8 cellular contexts compared by ENCODE assay signal in the genomic region with DNA sequence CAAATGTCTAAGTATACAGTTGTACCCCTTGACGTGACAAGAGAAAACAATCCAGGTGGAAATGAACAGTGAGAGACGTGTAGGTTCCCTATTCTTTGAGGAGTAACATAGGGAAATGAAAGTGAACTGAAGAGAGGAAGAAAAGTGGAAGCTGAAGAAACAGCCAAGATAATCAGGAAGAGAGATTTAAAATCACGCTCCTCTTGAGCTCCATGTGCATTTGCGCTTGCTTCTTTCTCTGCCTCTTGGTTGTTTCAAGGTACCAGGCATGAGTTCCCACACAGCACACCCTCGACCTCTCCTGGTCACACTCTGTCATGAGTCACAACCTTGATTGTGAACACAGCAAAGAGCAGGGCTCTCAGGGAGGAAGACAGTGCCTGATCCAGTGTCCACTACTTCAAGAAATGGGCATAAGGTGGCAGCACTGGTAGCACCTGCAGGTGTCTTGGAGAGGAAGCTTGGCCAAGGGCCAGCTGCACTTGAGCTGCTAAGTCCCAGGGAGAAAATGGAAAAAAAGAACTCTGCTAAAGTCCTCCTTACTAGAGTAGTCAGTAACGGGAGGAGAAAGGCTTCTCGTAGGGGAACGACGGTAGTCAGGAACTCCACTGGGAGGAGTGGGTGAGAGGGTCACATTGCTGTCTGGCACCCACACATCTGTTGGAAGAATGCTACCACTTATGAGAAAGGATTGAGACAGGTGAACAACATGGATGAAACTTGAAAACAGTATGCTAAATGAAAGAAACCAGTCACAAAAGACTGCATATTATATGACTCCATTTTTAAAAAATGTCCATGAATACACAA. TPM values are rescaled to one million over a fixed set of nuclear protein-coding genes. Genes with fewer than 3 reads are reported as not detected.
A peak's percentile ranks its signal among the peaks of the same experiment; 100 is the strongest.
DNase-seq lines count a peak whose midpoint lies in the region; ATAC-seq and TF ChIP-seq lines count a peak whose summit lies in the region.

No MANE protein-coding gene starts in this region.

- 4 to 17% methylated on average over 2 to 9 of the region's 9 CpGs for WGBS in gastroesophageal sphincter (ENCODE audit: low coverage in 1 of 2), 2 donors

- H3K27ac ChIP-seq in gastroesophageal sphincter: peak overlapping the region in 3 of 4 donors; percentile 15 to 32 (median 31)
- H3K27ac ChIP-seq in osteoblast (ENCODE audit: low read depth, low read length): no peak overlapping the region

- peak; percentile 49 for TF ChIP-seq POLR2A in Raji (IDR thresholded peaks at IDR 0.05; ENCODE audit: insufficient read depth, low read depth, low read length)
- TF ChIP-seq POLR2A in gastroesophageal sphincter (IDR thresholded peaks at IDR 0.05): no peak

- H4K20me1 ChIP-seq in osteoblast (ENCODE audit: insufficient read depth, low read length): no peaks in the 10 kb centered on the region

- TF ChIP-seq CTCF in gastroesophageal sphincter (IDR thresholded peaks at IDR 0.05) (peak; percentile 64 to 83 (median 82)), osteoblast (IDR thresholded peaks at IDR 0.05; ENCODE audit: extremely low read depth, low read depth, low read length) (peak; percentile 49)

- H3K79me2 ChIP-seq in osteoblast (ENCODE audit: insufficient read depth, low read length): no peaks in the 10 kb centered on the region

- H3K27me3 ChIP-seq in gastroesophageal sphincter: no peaks in the 10 kb centered on the region
- H3K27me3 ChIP-seq in osteoblast (ENCODE audit: insufficient read depth, low read length): no peaks in the 10 kb centered on the region

- no peaks in the 10 kb centered on the region for H3K9me3 ChIP-seq in gastroesophageal sphincter
- no peaks in the 10 kb centered on the region for H3K9me3 ChIP-seq in osteoblast (ENCODE audit: low read depth, low read length)

- no peak for TF ChIP-seq EP300 in gastroesophageal sphincter (IDR thresholded peaks at IDR 0.05)

- ATAC-seq in GM21576 (IDR thresholded peaks at IDR 0.05; ENCODE audit: unreplicated experiment) (peak; percentile 89), gastroesophageal sphincter (peak; percentile 96), GM18502 (IDR thresholded peaks at IDR 0.05; ENCODE audit: poor library complexity, unreplicated experiment) (no peak)

- DNase-seq in COR-L47 (lab: John Stamatoyannopoulos, UW) (peak; percentile 90), M059J (ENCODE audit: low read depth) (peak; percentile 94), osteoblast (ENCODE audit: insufficient read length, low spot score, missing footprints) (peak; percentile 76)
- peak; percentile 77 for DNase-seq in activated effector memory CD4-positive, alpha-beta T cell treated with anti-CD3 and anti-CD28 coated beads, Interleukin-2, amount 50 U/mL, for 16 hours

- H3K36me3 ChIP-seq in gastroesophageal sphincter (no peaks in the 10 kb centered on the region), osteoblast (ENCODE audit: insufficient read depth, low read length) (no peaks in the 10 kb centered on the region)

- H3K4me2 ChIP-seq in osteoblast (ENCODE audit: insufficient read depth, low read length): peak overlapping the region; percentile 84

- H2AFZ ChIP-seq in osteoblast (ENCODE audit: low read length): peak overlapping the region; percentile 88

- H3K4me1 ChIP-seq in gastroesophageal sphincter: peaks cover 0 to 15% (median 5%) of the 10 kb centered on the region in 3 donors
- H3K4me1 ChIP-seq in osteoblast (ENCODE audit: insufficient read depth, low read length): peaks cover 13% of the 10 kb centered on the region

- peak overlapping the region in 1 of 2 donors; percentile 16 for H3K4me3 ChIP-seq in gastroesophageal sphincter
- peak overlapping the region; percentile 62 for H3K4me3 ChIP-seq in osteoblast (ENCODE audit: insufficient read depth, low read length)

RNA-seq across cellular contexts. Expression of a gene that starts 18.3 kb away (rescaled TPM):
- 18.1 and 26.2 TPM in 2 replicates for total RNA-seq in M059J (2014; rRNA removed; shearing (Covaris generic))
- total RNA-seq in gastroesophageal sphincter: 10 to 100 TPM; 28.2 to 64.2 (median 42.6) TPM
- total RNA-seq in osteoblast: 22.8 and 23.6 TPM in 2 replicates
